13 cellular contexts compared by ENCODE assay signal in genomic region chr3:64612916-64613526, GRCh38.
DNase-seq lines count a peak whose midpoint lies in the region; ATAC-seq and TF ChIP-seq lines count a peak whose summit lies in the region.
"Had no signal": no experiment of that assay in that cellular context is flagged by ENCODE, and none has a peak within 500 bp of the region (broad histone marks: within the 10 kb centered on the region; RNA-seq: fewer than 3 reads in every experiment).

No MANE protein-coding gene starts in this region.

- H3K27me3 ChIP-seq in BLaER1 = no peaks in the 10 kb centered on the region
- H3K27me3 ChIP-seq in ascending aorta = no peaks in the 10 kb centered on the region
- H3K27me3 ChIP-seq in hepatocyte = no peaks in the 10 kb centered on the region
- no peaks in the 10 kb centered on the region for H3K27me3 ChIP-seq in psoas muscle (ENCODE audit: insufficient read depth in 3 of 3, low read length in 2 of 3)

- no peak for DNase-seq in ascending aorta (ENCODE audit: low spot score in 2 of 2)
- peak; percentile 13 for DNase-seq in hepatocyte (ENCODE audit: low spot score)
- no peak for DNase-seq in psoas muscle
- no peak for DNase-seq in T-helper 9 cell
- DNase-seq in globus pallidus (ENCODE audit: low spot score) = no peak
- no peak for DNase-seq in activated naive CD8-positive, alpha-beta T cell treated with anti-CD3 and anti-CD28 coated beads for 36 hours
- DNase-seq: activated CD4-positive, alpha-beta T cell treated with anti-CD3 and anti-CD28 coated beads for 4 hours; DND-41; NCI-H2081 treated with DMSO at 0.1 percent for 48 hours; stimulated activated CD8-positive, alpha-beta memory T cell treated with anti-CD3 and anti-CD28 coated beads, Interleukin-4, amount 100 ng/mL, for 48 hours had no signal

- 25% methylated on average over 11 of the region's 11 CpGs for WGBS in hepatocyte (ENCODE audit: low lambda C conversion rate, missing lambda C conversion rate)
- WGBS in psoas muscle, 3 donors = 19 to 27% (median 19%) methylated on average over 11 of the region's 11 CpGs

- no peaks in the 10 kb centered on the region for H3K27me3 Mint-ChIP-seq in activated naive CD8-positive, alpha-beta T cell treated with anti-CD3 and anti-CD28 coated beads for 36 hours
- H3K27me3 Mint-ChIP-seq: natural killer cell treated with Interleukin-12 subunit alpha and Interleukin-12 subunit beta and Interleukin-15 and Interleukin-18, amount 100 ng/mL, for 72 hours had no signal

- H3K27ac ChIP-seq in BLaER1 (no peak overlapping the region), ascending aorta (peak overlapping the region; percentile 16 to 52), hepatocyte (peak overlapping the region; percentile 29), psoas muscle (peak overlapping the region; percentile 85)

- H3K9me3 ChIP-seq in BLaER1 = 0 out of 2 replicates have a peak, but pooled peaks cover 6% of the 10 kb centered on the region
- no peaks in the 10 kb centered on the region for H3K9me3 ChIP-seq in ascending aorta
- H3K9me3 ChIP-seq in hepatocyte (ENCODE audit: low read depth) = no peaks in the 10 kb centered on the region
- no peaks in the 10 kb centered on the region for H3K9me3 ChIP-seq in psoas muscle

- no peak overlapping the region for H3K4me3 ChIP-seq in BLaER1
- no peak overlapping the region for H3K4me3 ChIP-seq in ascending aorta
- no peak overlapping the region for H3K4me3 ChIP-seq in hepatocyte
- peak overlapping the region; percentile 52 for H3K4me3 ChIP-seq in psoas muscle

- ATAC-seq in psoas muscle = peak; percentile 46 to 61 (median 58)
- no peak for ATAC-seq in GM19467 (IDR thresholded peaks at IDR 0.05; ENCODE audit: unreplicated experiment)
- ATAC-seq: natural killer cell treated with Interleukin-12 subunit alpha and Interleukin-12 subunit beta and Interleukin-15 and Interleukin-18, amount 100 ng/mL, for 72 hours had no signal

- H3K9ac ChIP-seq in BLaER1 = no peak overlapping the region

- H3K36me3 ChIP-seq in BLaER1 (no peaks in the 10 kb centered on the region), ascending aorta (peaks cover 7 to 39% of the 10 kb centered on the region in 2 donors), hepatocyte (replicated peaks; ENCODE audit: insufficient read depth, low read depth) (no peaks in the 10 kb centered on the region), psoas muscle (ENCODE audit: insufficient read depth in 1 of 2, low read depth in 1 of 2) (peaks cover 14% of the 10 kb centered on the region in 2 donors)

- H3K27ac Mint-ChIP-seq in activated naive CD8-positive, alpha-beta T cell treated with anti-CD3 and anti-CD28 coated beads for 36 hours = no peak overlapping the region
- H3K27ac Mint-ChIP-seq: natural killer cell treated with Interleukin-12 subunit alpha and Interleukin-12 subunit beta and Interleukin-15 and Interleukin-18, amount 100 ng/mL, for 72 hours had no signal

- H2AFZ ChIP-seq in hepatocyte = no peak overlapping the region

- H4K20me1 ChIP-seq in BLaER1 (no peaks in the 10 kb centered on the region), hepatocyte (ENCODE audit: insufficient read depth, poor library complexity, severe bottlenecking) (no peaks in the 10 kb centered on the region)

- H3K9me3 Mint-ChIP-seq in activated naive CD8-positive, alpha-beta T cell treated with anti-CD3 and anti-CD28 coated beads for 36 hours = no peaks in the 10 kb centered on the region

- no peak overlapping the region for H3K4me3 Mint-ChIP-seq in activated naive CD8-positive, alpha-beta T cell treated with anti-CD3 and anti-CD28 coated beads for 36 hours
- H3K4me3 Mint-ChIP-seq: natural killer cell treated with Interleukin-12 subunit alpha and Interleukin-12 subunit beta and Interleukin-15 and Interleukin-18, amount 100 ng/mL, for 72 hours had no signal

- TF ChIP-seq CTCF in ascending aorta (IDR thresholded peaks at IDR 0.05) = no peak
- no peak for TF ChIP-seq CTCF in hepatocyte (IDR thresholded peaks at IDR 0.05; ENCODE audit: poor library complexity)
- TF ChIP-seq CTCF in psoas muscle (IDR thresholded peaks at IDR 0.05) = no peak

- peak overlapping the region; percentile 33 for H3K4me2 ChIP-seq in BLaER1
- peak overlapping the region; percentile 22 for H3K4me2 ChIP-seq in hepatocyte

- H3K79me2 ChIP-seq in hepatocyte = no peaks in the 10 kb centered on the region

- intact Hi-C loops in ascending aorta (cut with DNase I) (no loop called here), psoas muscle (cut with DNase I) (loop anchor here in 1 of 2 donors (5.0 kb wide), 2 partner anchors 74 to 81 kb away; partner anchors contain the start of gene ADAMTS9)

- no peaks in the 10 kb centered on the region for H3K9me2 ChIP-seq in hepatocyte (replicated peaks; ENCODE audit: insufficient read depth)

- H3K4me1 Mint-ChIP-seq in activated naive CD8-positive, alpha-beta T cell treated with anti-CD3 and anti-CD28 coated beads for 36 hours = no peaks in the 10 kb centered on the region

- no peaks in the 10 kb centered on the region for H3K36me3 Mint-ChIP-seq in activated naive CD8-positive, alpha-beta T cell treated with anti-CD3 and anti-CD28 coated beads for 36 hours

- H3K4me1 ChIP-seq in BLaER1 (peaks cover 40% of the 10 kb centered on the region), ascending aorta (no peaks in the 10 kb centered on the region), hepatocyte (ENCODE audit: insufficient read depth) (peaks cover 16% of the 10 kb centered on the region), psoas muscle (peaks cover 48% of the 10 kb centered on the region)
